8 cellular contexts compared by ENCODE assay signal in the genomic region with DNA sequence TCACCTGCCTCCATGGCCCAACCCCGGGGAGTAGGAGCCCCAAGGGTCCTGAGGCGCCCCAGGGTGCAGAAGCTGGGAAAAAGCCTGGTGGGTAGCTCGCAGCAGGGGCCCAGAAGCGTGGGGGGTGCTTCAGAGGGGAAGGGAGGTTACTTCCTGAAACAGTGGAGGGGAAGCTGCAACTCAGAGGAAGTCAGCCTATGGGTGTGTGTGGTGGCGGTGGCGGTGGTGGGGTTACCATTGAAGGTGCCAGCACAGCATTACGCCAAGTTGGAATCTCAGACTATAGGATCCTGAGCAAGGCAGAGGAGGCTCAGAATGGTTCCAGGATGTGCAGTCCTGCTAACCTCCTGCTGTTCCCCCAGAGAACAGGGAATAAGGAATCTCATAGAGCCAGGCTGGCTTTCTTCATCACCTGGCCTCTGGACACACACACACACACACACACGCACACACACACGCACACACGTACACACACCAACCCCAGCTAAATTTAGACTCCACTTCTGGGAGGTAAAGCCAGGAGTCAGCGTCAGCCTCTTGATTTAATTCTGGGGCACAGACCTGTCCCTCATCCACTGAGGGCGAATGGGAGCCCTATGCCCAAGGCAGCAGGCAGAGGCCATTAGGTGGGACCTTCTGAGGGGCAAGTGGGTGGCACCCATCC. TPM values are rescaled to one million over a fixed set of nuclear protein-coding genes. Genes with fewer than 3 reads are reported as not detected.
DNase-seq lines count a peak whose midpoint lies in the region; ATAC-seq and TF ChIP-seq lines count a peak whose summit lies in the region.

No MANE protein-coding gene starts in this region.

- CTCF ChIA-PET in A673 (lab: Charles Lee), result interaction anchor here (0.5 kb wide), 1 partner anchor 334 kb away, joined by 4 read pairs; no protein-coding TSS in a partner anchor

- peak overlapping the region; percentile 98 for H3K4me3 ChIP-seq in A673 (ENCODE audit: low read depth, low read length, poor library complexity, severe bottlenecking)
- peak overlapping the region; percentile 89 to 99 (median 98) for H3K4me3 ChIP-seq in Peyer's patch
- H3K4me3 ChIP-seq in urinary bladder (ENCODE audit: low read depth, low read length), result peak overlapping the region; percentile 94

- 29% methylated on average over 12 of the region's 12 CpGs for WGBS in urinary bladder

- DNase-seq in A673 (ENCODE audit: low spot score), result peak; percentile 41
- DNase-seq in Peyer's patch, result peak; percentile 63 to 89 (median 84)
- peak; percentile 74 for DNase-seq in activated effector memory CD4-positive, alpha-beta T cell treated with Interleukin-2 at 50 U/mL for 16 hours
- peak; percentile 87 for DNase-seq in germinal center (ENCODE audit: low spot score)
- DNase-seq in pons (ENCODE audit: low spot score), result peak; percentile 55
- no peak for DNase-seq in RKO (ENCODE audit: low spot score)

- POLR2A ChIA-PET in A673 (lab: Charles Lee; ENCODE audit: low non-redundant PET), result no interaction called here

- peaks cover 6% of the 10 kb centered on the region for H3K4me1 ChIP-seq in A673 (ENCODE audit: insufficient read depth, low read length, poor library complexity, severe bottlenecking)
- peaks cover 0 to 21% (median 8%) of the 10 kb centered on the region in 4 donors for H3K4me1 ChIP-seq in Peyer's patch
- no peaks in the 10 kb centered on the region for H3K4me1 ChIP-seq in urinary bladder (ENCODE audit: insufficient read depth)

- no peaks in the 10 kb centered on the region for H3K9me3 ChIP-seq in A673 (ENCODE audit: low read depth, low read length, poor library complexity, severe bottlenecking)
- no peaks in the 10 kb centered on the region for H3K9me3 ChIP-seq in Peyer's patch

- H3K27ac ChIP-seq in A673 (ENCODE audit: low read depth, low read length, poor library complexity, severe bottlenecking) (peak overlapping the region; percentile 94), Peyer's patch (peak overlapping the region; percentile 97 to 100 (median 99)), urinary bladder (ENCODE audit: low read depth) (peak overlapping the region; percentile 93)

- BruUV-seq in A673 (replicated peaks; lab: Mats Ljungman, UMichigan), result no TSS peak

- no peaks in the 10 kb centered on the region for H3K27me3 ChIP-seq in A673 (replicated peaks; ENCODE audit: insufficient read depth, low read depth, low read length, poor library complexity)
- no peaks in the 10 kb centered on the region for H3K27me3 ChIP-seq in Peyer's patch

- ATAC-seq in GM19452 (IDR thresholded peaks at IDR 0.05; ENCODE audit: unreplicated experiment), result peak; percentile 4

- intact Hi-C loops in A673 (cut with micrococcal nuclease; ENCODE audit: unreplicated experiment), result no loop called here

- no peak for TF ChIP-seq POLR2A in Peyer's patch (IDR thresholded peaks at IDR 0.05)

- peaks cover 24% of the 10 kb centered on the region for H3K36me3 ChIP-seq in A673 (ENCODE audit: insufficient read depth, low read length, poor library complexity, severe bottlenecking)
- peaks cover 0 to 62% (median 0%) of the 10 kb centered on the region in 3 donors for H3K36me3 ChIP-seq in Peyer's patch
- H3K36me3 ChIP-seq in urinary bladder (ENCODE audit: insufficient read depth), result peaks cover 5% of the 10 kb centered on the region

- TF ChIP-seq CTCF in A673 (conservative IDR thresholded peaks at IDR 0.05; ENCODE audit: low read depth, low read length) (no peak), Peyer's patch (IDR thresholded peaks at IDR 0.05) (no peak)

RNA-seq across cellular contexts. Expression of a gene that starts 1.3 kb away (rescaled TPM):
- total RNA-seq in A673 (2021) (61.5 and 66.6 TPM in 2 replicates), Peyer's patch (100 to 1,000 TPM in 2 of 4 donors, 10 to 100 TPM in 2; 48.2 to 130 (median 91.6) TPM), urinary bladder (18.3 TPM)
- polyA plus RNA-seq in urinary bladder, result 25.1 TPM

RNA-seq across cellular contexts. Expression of a gene that starts 13.1 kb away (rescaled TPM):
- total RNA-seq in A673 (2021) (37.8 and 40.8 TPM in 2 replicates), Peyer's patch (10 to 100 TPM; 20.0 to 42.1 (median 32.4) TPM), urinary bladder (4.3 TPM)
- 29.8 TPM for polyA plus RNA-seq in urinary bladder

RNA-seq across cellular contexts. Expression of a gene that starts 18.1 kb away (rescaled TPM):
- 90.7 and 97.3 TPM in 2 replicates for total RNA-seq in A673 (2021)
- total RNA-seq in Peyer's patch, result 10 to 100 TPM; 20.6 to 73.0 (median 60.1) TPM
- total RNA-seq in urinary bladder, result 42.6 TPM
- polyA plus RNA-seq in urinary bladder, result 121 TPM

RNA-seq across cellular contexts. Expression of a gene that starts 22.4 kb away (rescaled TPM):
- 8.7 and 14.4 TPM in 2 replicates for total RNA-seq in A673 (2021)
- 10 to 100 TPM; 14.5 to 21.6 (median 16.6) TPM for total RNA-seq in Peyer's patch
- 8.7 TPM for total RNA-seq in urinary bladder
- 12.2 TPM for polyA plus RNA-seq in urinary bladder

RNA-seq across cellular contexts. Expression of a gene that starts 22.5 kb away (rescaled TPM):
- total RNA-seq in A673 (2021) (58.8 and 67.3 TPM in 2 replicates), Peyer's patch (10 to 100 TPM; 22.3 to 65.2 (median 24.7) TPM), urinary bladder (11.5 TPM)
- polyA plus RNA-seq in urinary bladder, result 8.5 TPM
